In genomic region chr6:132569170-132569569, GRCh38 we compare ENCODE assay signal across 17 cellular contexts. TPM values are rescaled to one million over a fixed set of nuclear protein-coding genes. Genes with fewer than 3 reads are reported as not detected.
"Had no signal": no experiment of that assay in that cellular context is flagged by ENCODE, and none has a peak within 500 bp of the region (broad histone marks: within the 10 kb centered on the region; RNA-seq: fewer than 3 reads in every experiment).

No MANE protein-coding gene starts in this region.

- H3K9me3 ChIP-seq: body of pancreas, stomach, transverse colon had no signal

- H3K4me3 ChIP-seq: body of pancreas, skin epidermis, stomach, transverse colon had no signal

- H3K36me3 ChIP-seq: stomach, transverse colon had no signal

- H3K4me1 Mint-ChIP-seq: activated CD4-positive, alpha-beta memory T cell treated with anti-CD3 and anti-CD28 coated beads, Interleukin-2, amount 10 ng/mL, durations not matched to agents 7 days and 5 days; activated CD4-positive, alpha-beta T cell treated with anti-CD3 and anti-CD28 coated beads for 36 hours; central memory CD8-positive, alpha-beta T cell; naive thymus-derived CD4-positive, alpha-beta T cell had no signal

- DNase-seq: activated CD4-positive, alpha-beta memory T cell treated with anti-CD3 and anti-CD28 coated beads, Interleukin-2, amount 10 ng/mL, durations not matched to agents 7 days and 5 days; activated CD4-positive, alpha-beta T cell treated with anti-CD3 and anti-CD28 coated beads for 36 hours; activated CD8-positive, alpha-beta memory T cell treated with anti-CD3 and anti-CD28 coated beads, Interleukin-2, amount 50 U/mL, for 4 hours; body of pancreas; erythroblast; glutamatergic neuron; kidney; naive thymus-derived CD4-positive, alpha-beta T cell; stomach; T-helper 9 cell; transverse colon had no signal

- H3K4me3 Mint-ChIP-seq: activated CD4-positive, alpha-beta memory T cell treated with anti-CD3 and anti-CD28 coated beads, Interleukin-2, amount 10 ng/mL, durations not matched to agents 7 days and 5 days; activated CD4-positive, alpha-beta T cell treated with anti-CD3 and anti-CD28 coated beads for 36 hours; central memory CD8-positive, alpha-beta T cell; dendritic cell treated with granulocyte-macrophage colony-stimulating factor and Interleukin-4, amounts not matched to agents 40 ng/mL and 50 ng/mL, for 4 days; naive thymus-derived CD4-positive, alpha-beta T cell had no signal

- H3K27ac ChIP-seq: body of pancreas, skin epidermis, stomach, transverse colon had no signal

- H3K27ac Mint-ChIP-seq: activated CD4-positive, alpha-beta memory T cell treated with anti-CD3 and anti-CD28 coated beads, Interleukin-2, amount 10 ng/mL, durations not matched to agents 7 days and 5 days; activated CD4-positive, alpha-beta T cell treated with anti-CD3 and anti-CD28 coated beads for 36 hours; dendritic cell treated with granulocyte-macrophage colony-stimulating factor and Interleukin-4, amounts not matched to agents 40 ng/mL and 50 ng/mL, for 4 days; naive thymus-derived CD4-positive, alpha-beta T cell had no signal

- H3K9me3 Mint-ChIP-seq: activated CD4-positive, alpha-beta memory T cell treated with anti-CD3 and anti-CD28 coated beads, Interleukin-2, amount 10 ng/mL, durations not matched to agents 7 days and 5 days; central memory CD8-positive, alpha-beta T cell; dendritic cell treated with granulocyte-macrophage colony-stimulating factor and Interleukin-4, amounts not matched to agents 40 ng/mL and 50 ng/mL, for 4 days; naive thymus-derived CD4-positive, alpha-beta T cell had no signal

- H3K27me3 ChIP-seq: body of pancreas had no signal

- H3K4me1 ChIP-seq: body of pancreas, stomach, transverse colon had no signal

- H3K36me3 Mint-ChIP-seq: naive thymus-derived CD4-positive, alpha-beta T cell had no signal

- ATAC-seq: activated CD4-positive, alpha-beta T cell treated with anti-CD3 and anti-CD28 coated beads for 36 hours; body of pancreas; naive thymus-derived CD4-positive, alpha-beta T cell had no signal

RNA-seq across cellular contexts. Expression of gene TAAR6, which starts 1.0 kb away (rescaled TPM):
- total RNA-seq: activated CD4-positive, alpha-beta memory T cell treated with anti-CD3 and anti-CD28 coated beads, Interleukin-2, amount 10 ng/mL, durations not matched to agents 7 days and 5 days; activated CD4-positive, alpha-beta T cell treated with anti-CD3 and anti-CD28 coated beads for 36 hours; body of pancreas; kidney; lower leg skin; mononuclear cell; naive thymus-derived CD4-positive, alpha-beta T cell; renal cortical epithelial cell; stomach; transverse colon had no signal

RNA-seq across cellular contexts. Expression of gene TAAR8, which starts 16.7 kb away (rescaled TPM):
- total RNA-seq: activated CD4-positive, alpha-beta memory T cell treated with anti-CD3 and anti-CD28 coated beads, Interleukin-2, amount 10 ng/mL, durations not matched to agents 7 days and 5 days; activated CD4-positive, alpha-beta T cell treated with anti-CD3 and anti-CD28 coated beads for 36 hours; body of pancreas; kidney; lower leg skin; mononuclear cell; naive thymus-derived CD4-positive, alpha-beta T cell; renal cortical epithelial cell; stomach; transverse colon had no signal

RNA-seq across cellular contexts. Expression of gene TAAR5, which starts 20.4 kb away (rescaled TPM):
- total RNA-seq: activated CD4-positive, alpha-beta memory T cell treated with anti-CD3 and anti-CD28 coated beads, Interleukin-2, amount 10 ng/mL, durations not matched to agents 7 days and 5 days; activated CD4-positive, alpha-beta T cell treated with anti-CD3 and anti-CD28 coated beads for 36 hours; body of pancreas; kidney; lower leg skin; mononuclear cell; naive thymus-derived CD4-positive, alpha-beta T cell; renal cortical epithelial cell; stomach; transverse colon had no signal

RNA-seq across cellular contexts. Expression of gene TAAR9, which starts 31.1 kb away (rescaled TPM):
- total RNA-seq: activated CD4-positive, alpha-beta memory T cell treated with anti-CD3 and anti-CD28 coated beads, Interleukin-2, amount 10 ng/mL, durations not matched to agents 7 days and 5 days; activated CD4-positive, alpha-beta T cell treated with anti-CD3 and anti-CD28 coated beads for 36 hours; body of pancreas; kidney; lower leg skin; mononuclear cell; naive thymus-derived CD4-positive, alpha-beta T cell; renal cortical epithelial cell; stomach; transverse colon had no signal

RNA-seq across cellular contexts. Expression of gene TAAR2, which starts 54.9 kb away (rescaled TPM):
- total RNA-seq: activated CD4-positive, alpha-beta memory T cell treated with anti-CD3 and anti-CD28 coated beads, Interleukin-2, amount 10 ng/mL, durations not matched to agents 7 days and 5 days; activated CD4-positive, alpha-beta T cell treated with anti-CD3 and anti-CD28 coated beads for 36 hours; body of pancreas; kidney; lower leg skin; mononuclear cell; naive thymus-derived CD4-positive, alpha-beta T cell; renal cortical epithelial cell; stomach; transverse colon had no signal
